In genomic region chr2:234967201-234967873, GRCh38 we compare ENCODE assay signal across 18 cellular contexts. TPM values are rescaled to one million over a fixed set of nuclear protein-coding genes. Genes with fewer than 3 reads are reported as not detected.
DNase-seq lines count a peak whose midpoint lies in the region; ATAC-seq and TF ChIP-seq lines count a peak whose summit lies in the region.
"Had no signal": no experiment of that assay in that cellular context is flagged by ENCODE, and none has a peak within 500 bp of the region (broad histone marks: within the 10 kb centered on the region; RNA-seq: fewer than 3 reads in every experiment).

No MANE protein-coding gene starts in this region.

- no peaks in the 10 kb centered on the region for H3K36me3 Mint-ChIP-seq in Calu3 (ENCODE audit: insufficient read depth, unreplicated experiment)

- H3K4me1 Mint-ChIP-seq in Calu3 (ENCODE audit: low read depth, unreplicated experiment) = peaks cover 25% of the 10 kb centered on the region

- H3K9me3 Mint-ChIP-seq in Calu3 (ENCODE audit: low read depth, unreplicated experiment) = no peaks in the 10 kb centered on the region

- ATAC-seq in Right ventricle myocardium inferior = no peak
- no peak for ATAC-seq in right cardiac atrium
- no peak for ATAC-seq in RWPE2 (ENCODE audit: low read depth)
- ATAC-seq in left colon = no peak
- no peak for ATAC-seq in upper lobe of right lung

- H3K27me3 Mint-ChIP-seq in Calu3 (ENCODE audit: unreplicated experiment) = no peaks in the 10 kb centered on the region

- H3K9me3 ChIP-seq in right cardiac atrium (ENCODE audit: control insufficient read depth, low read length) (no peaks in the 10 kb centered on the region), RWPE2 (ENCODE audit: severe bottlenecking) (no peaks in the 10 kb centered on the region), spleen (no peaks in the 10 kb centered on the region), upper lobe of right lung (no peaks in the 10 kb centered on the region)
- H3K9me3 ChIP-seq: HAP-1 had no signal

- peaks cover 15% of the 10 kb centered on the region for H3K4me1 ChIP-seq in right cardiac atrium (ENCODE audit: control insufficient read depth, insufficient read depth, low read length)
- H3K4me1 ChIP-seq in RWPE2 (ENCODE audit: insufficient read depth, poor library complexity, severe bottlenecking) = peaks cover 60% of the 10 kb centered on the region
- peaks cover 0 to 17% (median 6%) of the 10 kb centered on the region in 6 donors for H3K4me1 ChIP-seq in spleen
- H3K4me1 ChIP-seq in upper lobe of right lung = no peaks in the 10 kb centered on the region

- H3K27ac Mint-ChIP-seq in Calu3 (ENCODE audit: unreplicated experiment) = no peak overlapping the region
- H3K27ac Mint-ChIP-seq: B cell had no signal

- H3K36me3 ChIP-seq in RWPE2 (ENCODE audit: low read depth) = peaks cover 19% of the 10 kb centered on the region
- H3K36me3 ChIP-seq in spleen = no peaks in the 10 kb centered on the region
- H3K36me3 ChIP-seq in upper lobe of right lung = no peaks in the 10 kb centered on the region

- 95% methylated on average over 14 of the region's 14 CpGs for WGBS in right cardiac atrium
- 87 to 94% (median 92%) methylated on average over 13 to 14 of the region's 14 CpGs for WGBS in spleen, 5 donors

- BruUV-seq in Calu3 (replicated peaks; lab: Mats Ljungman, UMichigan) = no TSS peak

- H3K27me3 ChIP-seq in right cardiac atrium (ENCODE audit: control insufficient read depth, insufficient read depth) (no peaks in the 10 kb centered on the region), RWPE2 (ENCODE audit: insufficient read depth, poor library complexity, severe bottlenecking) (no peaks in the 10 kb centered on the region), spleen (replicated peaks in 1 of 7) (peaks cover 0 to 11% (median 0%) of the 10 kb centered on the region in 7 donors), upper lobe of right lung (no peaks in the 10 kb centered on the region)

- H3K27ac ChIP-seq in right cardiac atrium (ENCODE audit: low read length) (no peak overlapping the region), RWPE2 (ENCODE audit: poor library complexity, severe bottlenecking) (no peak overlapping the region), spleen (no peak overlapping the region), upper lobe of right lung (no peak overlapping the region)

- CTCF ChIA-PET in Calu3 (lab: Charles Lee) = no interaction called here

- H3K4me3 ChIP-seq in right cardiac atrium (ENCODE audit: low read length) = no peak overlapping the region
- H3K4me3 ChIP-seq in RWPE2 (ENCODE audit: severe bottlenecking) = no peak overlapping the region
- H3K4me3 ChIP-seq in spleen = no peak overlapping the region
- H3K4me3 ChIP-seq in upper lobe of right lung = no peak overlapping the region
- H3K4me3 ChIP-seq: HAP-1 had no signal

- DNase-seq in Right ventricle myocardium inferior (ENCODE audit: missing footprints) (peak; percentile 50), right cardiac atrium (no peak), RWPE2 (ENCODE audit: low spot score) (peak; percentile 47), left colon (peak; percentile 2 to 23), spleen (peak; percentile 60), upper lobe of right lung (no peak), NCI-H82 treated with DMSO at 0.1 percent for 48 hours (lab: John Stamatoyannopoulos, UW; ENCODE audit: unreplicated experiment) (no peak), Calu3 (no peak)
- DNase-seq: 8988T, DMS79 treated with DMSO at 0.1 percent for 48 hours, NCI-H1105, NCI-H2171, NCI-H345, NCI-H524 treated with DMSO at 0.1 percent for 48 hours, NCI-H82, Right ventricle myocardium superior had no signal

- intact Hi-C loops in Right ventricle myocardium inferior (cut with DNase I) = no loop called here
- intact Hi-C loops in right cardiac atrium (cut with DNase I) = no loop called here
- intact Hi-C loops in left colon (cut with DNase I, micrococcal nuclease) = no loop called here
- intact Hi-C loops in spleen (cut with DNase I; ENCODE audit: low total_unique reads) = no loop called here
- intact Hi-C loops in upper lobe of right lung (cut with DNase I) = no loop called here
- intact Hi-C loops in Calu3 (cut with micrococcal nuclease; ENCODE audit: unreplicated experiment) = no loop called here

- TF ChIP-seq POLR2A in spleen (IDR thresholded peaks at IDR 0.05) = no peak

- H3K4me3 Mint-ChIP-seq in Calu3 (ENCODE audit: low read depth, unreplicated experiment) = no peak overlapping the region
- H3K4me3 Mint-ChIP-seq: B cell had no signal

- TF ChIP-seq CTCF in RWPE2 (IDR thresholded peaks at IDR 0.05; ENCODE audit: poor library complexity, severe bottlenecking) (no peak), spleen (IDR thresholded peaks at IDR 0.05 in 8 of 11, conservative IDR thresholded peaks at IDR 0.05 in 3 of 11) (no peak), upper lobe of right lung (IDR thresholded peaks at IDR 0.05) (no peak), Calu3 (IDR thresholded peaks at IDR 0.05; ENCODE audit: unreplicated experiment) (no peak)

RNA-seq across cellular contexts. Expression of gene SH3BP4, which starts 15.5 kb away (rescaled TPM):
- total RNA-seq in Right ventricle myocardium inferior = 9.3 TPM
- 10 to 100 TPM; 18.4 to 32.0 (median 21.6) TPM for total RNA-seq in right cardiac atrium
- 12.3 TPM for polyA plus RNA-seq in right cardiac atrium
- total RNA-seq in left colon = 10 to 100 TPM; 26.0 to 41.8 TPM
- total RNA-seq in spleen = 10 to 100 TPM; 10.2 to 21.0 (median 20.0) TPM
- 1 to 10 TPM; 2.3 to 3.7 (median 3.7) TPM for polyA plus RNA-seq in spleen
- total RNA-seq in upper lobe of right lung = 29.6 TPM
- total RNA-seq in Calu3 (2022) = 35.0 and 36.9 TPM in 2 replicates

Comparison
In these comparisons a context has a peak if more than half of its experiments do, and no peak if none do; other contexts are left out.
1. DNase-seq: peak in Right ventricle myocardium inferior (single experiment), RWPE2 (single experiment), left colon (2 of 2) and spleen (single experiment); none in right cardiac atrium (0 of 3), upper lobe of right lung (single experiment), NCI-H82 treated with DMSO at 0.1 percent for 48 hours (single experiment) and Calu3 (single experiment).